Comparison of ENCODE assay signal across 21 cellular contexts in genomic region chr11:62507023-62507422, GRCh38. TPM values are rescaled to one million over a fixed set of nuclear protein-coding genes. Genes with fewer than 3 reads are reported as not detected.
DNase-seq lines count a peak whose midpoint lies in the region; ATAC-seq and TF ChIP-seq lines count a peak whose summit lies in the region.
"Had no signal": no experiment of that assay in that cellular context is flagged by ENCODE, and none has a peak within 500 bp of the region (broad histone marks: within the 10 kb centered on the region; RNA-seq: fewer than 3 reads in every experiment).

No MANE protein-coding gene starts in this region.

- no peaks in the 10 kb centered on the region for H3K9me3 ChIP-seq in osteoblast (ENCODE audit: low read depth, low read length)
- H3K9me3 ChIP-seq: pancreas had no signal

- no peak for ATAC-seq in stimulated activated memory B cell treated with anti-CD40 and anti-IgM and Interleukin-4, amounts not matched to agents 10 μg/mL and 1 μg/mL and 100 μg/mL, for 72 hours
- ATAC-seq in HG03432 (IDR thresholded peaks at IDR 0.05; ENCODE audit: unreplicated experiment) (no peak), GM19035 (IDR thresholded peaks at IDR 0.05; ENCODE audit: unreplicated experiment) (no peak), GM23338 (no peak)
- ATAC-seq: activated CD8-positive, alpha-beta memory T cell treated with anti-CD3 and anti-CD28 coated beads, Interleukin-2, amount 10 ng/mL, durations not matched to agents 7 days and 5 days; left lobe of liver; pancreas; stimulated activated naive CD8-positive, alpha-beta T cell treated with anti-CD3 and anti-CD28 coated beads, Interleukin-15, Interleukin-2, amounts not matched to agents 100 U/mL and 50 U/mL, for 24 hours had no signal

- H3K27me3 Mint-ChIP-seq in mesothelial cell of epicardium (ENCODE audit: low read depth): peaks cover 9% of the 10 kb centered on the region
- peaks cover 13% of the 10 kb centered on the region for H3K27me3 Mint-ChIP-seq in stimulated activated memory B cell treated with anti-CD40 and anti-IgM and Interleukin-4, amounts not matched to agents 10 μg/mL and 1 μg/mL and 100 μg/mL, for 72 hours
- peaks cover 25% of the 10 kb centered on the region for H3K27me3 Mint-ChIP-seq in GM23338 (ENCODE audit: insufficient read depth, low read depth, poor library complexity)
- H3K27me3 Mint-ChIP-seq: IgD-negative memory B cell had no signal

- H3K4me2 ChIP-seq in osteoblast (ENCODE audit: insufficient read depth, low read length): no peak overlapping the region
- no peak overlapping the region; the same call in 1 of the 2 replicates for H3K4me2 ChIP-seq in GM23338

- H3K4me3 Mint-ChIP-seq in mesothelial cell of epicardium: no peak overlapping the region
- no peak overlapping the region for H3K4me3 Mint-ChIP-seq in stimulated activated memory B cell treated with anti-CD40 and anti-IgM and Interleukin-4, amounts not matched to agents 10 μg/mL and 1 μg/mL and 100 μg/mL, for 72 hours
- no peak overlapping the region; the same call in 2 of the 3 replicates for H3K4me3 Mint-ChIP-seq in GM23338
- H3K4me3 Mint-ChIP-seq: activated CD8-positive, alpha-beta memory T cell treated with anti-CD3 and anti-CD28 coated beads, Interleukin-2, amount 10 ng/mL, durations not matched to agents 7 days and 5 days; CD4-positive, CD25-positive, alpha-beta regulatory T cell; IgD-negative memory B cell had no signal

- H3K9me2 ChIP-seq in GM23338 (ENCODE audit: insufficient read depth): no peaks in the 10 kb centered on the region

- H2AFZ ChIP-seq in osteoblast (ENCODE audit: low read length) (no peak overlapping the region), GM23338 (no peak overlapping the region)

- H3K27me3 ChIP-seq in osteoblast (ENCODE audit: insufficient read depth, low read length): no peaks in the 10 kb centered on the region
- H3K27me3 ChIP-seq in GM23338 (ENCODE audit: insufficient read depth): peaks cover 25% of the 10 kb centered on the region

- DNase-seq in RWPE1 (ENCODE audit: low spot score): no peak
- no peak for DNase-seq in mesothelial cell of epicardium (ENCODE audit: low spot score in 2 of 2, unreplicated experiment in 2 of 2)
- no peak for DNase-seq in osteoblast (ENCODE audit: insufficient read length, low spot score, missing footprints)
- no peak for DNase-seq in GM23338 (ENCODE audit: low spot score)
- DNase-seq: activated CD4-positive, alpha-beta T cell treated with anti-CD3 and anti-CD28 coated beads for 48 hours; activated CD8-positive, alpha-beta memory T cell treated with anti-CD3 and anti-CD28 coated beads, Interleukin-2, amount 10 ng/mL, durations not matched to agents 7 days and 5 days; CD4-positive, CD25-positive, alpha-beta regulatory T cell; effector memory CD4-positive, alpha-beta T cell; NCI-H1417 treated with DMSO at 0.1 percent for 48 hours; NCI-H510A treated with DMSO at 0.1 percent for 48 hours; pancreas; stimulated activated naive CD8-positive, alpha-beta T cell treated with anti-CD3 and anti-CD28 coated beads, Interleukin-15, Interleukin-2, amounts not matched to agents 100 U/mL and 50 U/mL, for 24 hours; SW 1271 had no signal

- no peaks in the 10 kb centered on the region for H3K79me2 ChIP-seq in osteoblast (ENCODE audit: insufficient read depth, low read length)
- H3K79me2 ChIP-seq in GM23338 (replicated peaks; ENCODE audit: insufficient read depth): no peaks in the 10 kb centered on the region

- H3K36me3 ChIP-seq in osteoblast (ENCODE audit: insufficient read depth, low read length) (no peaks in the 10 kb centered on the region), GM23338 (ENCODE audit: insufficient read depth) (no peaks in the 10 kb centered on the region)
- H3K36me3 ChIP-seq: pancreas had no signal

- H4K20me1 ChIP-seq in osteoblast (ENCODE audit: insufficient read depth, low read length) (no peaks in the 10 kb centered on the region), GM23338 (replicated peaks; ENCODE audit: insufficient read depth) (no peaks in the 10 kb centered on the region)

- peak overlapping the region; percentile 66 for H3K27ac Mint-ChIP-seq in mesothelial cell of epicardium
- H3K27ac Mint-ChIP-seq in stimulated activated memory B cell treated with anti-CD40 and anti-IgM and Interleukin-4, amounts not matched to agents 10 μg/mL and 1 μg/mL and 100 μg/mL, for 72 hours: peak overlapping the region; percentile 14
- H3K27ac Mint-ChIP-seq in GM23338: no peak overlapping the region
- H3K27ac Mint-ChIP-seq: activated CD8-positive, alpha-beta memory T cell treated with anti-CD3 and anti-CD28 coated beads, Interleukin-2, amount 10 ng/mL, durations not matched to agents 7 days and 5 days; activated naive CD4-positive, alpha-beta T cell treated with anti-CD3 and anti-CD28 coated beads, Interleukin-2, amount 50 U/mL, for 72 hours; CD4-positive, CD25-positive, alpha-beta regulatory T cell had no signal

- POLR2A ChIA-PET in RWPE1 (lab: Yijun Ruan, JAX; ENCODE audit: low non-redundant PET): no interaction called here

- H3F3A ChIP-seq in GM23338 (replicated peaks; ENCODE audit: low read depth): no peaks in the 10 kb centered on the region; the same call in 1 of the 2 replicates

- CTCF ChIA-PET in RWPE1 (lab: Yijun Ruan, JAX): interaction anchor here (1.9 kb wide), 1 partner anchor 35 kb away, joined by 7 read pairs; no protein-coding TSS in a partner anchor

- peaks cover 42% of the 10 kb centered on the region for H3K4me1 Mint-ChIP-seq in mesothelial cell of epicardium
- peaks cover 10% of the 10 kb centered on the region for H3K4me1 Mint-ChIP-seq in stimulated activated memory B cell treated with anti-CD40 and anti-IgM and Interleukin-4, amounts not matched to agents 10 μg/mL and 1 μg/mL and 100 μg/mL, for 72 hours
- peaks cover 44% of the 10 kb centered on the region for H3K4me1 Mint-ChIP-seq in GM23338

- peaks cover 3% of the 10 kb centered on the region for H3K36me3 Mint-ChIP-seq in mesothelial cell of epicardium
- no peaks in the 10 kb centered on the region for H3K36me3 Mint-ChIP-seq in stimulated activated memory B cell treated with anti-CD40 and anti-IgM and Interleukin-4, amounts not matched to agents 10 μg/mL and 1 μg/mL and 100 μg/mL, for 72 hours
- no peaks in the 10 kb centered on the region for H3K36me3 Mint-ChIP-seq in GM23338 (ENCODE audit: low read depth)
- H3K36me3 Mint-ChIP-seq: activated CD8-positive, alpha-beta memory T cell treated with anti-CD3 and anti-CD28 coated beads, Interleukin-2, amount 10 ng/mL, durations not matched to agents 7 days and 5 days; activated naive CD4-positive, alpha-beta T cell treated with anti-CD3 and anti-CD28 coated beads, Interleukin-2, amount 50 U/mL, for 72 hours; CD4-positive, CD25-positive, alpha-beta regulatory T cell had no signal

- no peak overlapping the region for H3K4me3 ChIP-seq in osteoblast (ENCODE audit: insufficient read depth, low read length)
- no peak overlapping the region for H3K4me3 ChIP-seq in GM23338
- H3K4me3 ChIP-seq: skin epidermis had no signal

- H3K27ac ChIP-seq in 22Rv1 (peak overlapping the region; percentile 99), RWPE1 (peak overlapping the region; percentile 19; the same call in 1 of the 2 replicates), osteoblast (ENCODE audit: low read depth, low read length) (no peak overlapping the region), GM23338 (ENCODE audit: low read depth) (no peak overlapping the region)

- TF ChIP-seq CTCF in 22Rv1 (IDR thresholded peaks at IDR 0.05) (no peak), RWPE1 (conservative IDR thresholded peaks at IDR 0.05; ENCODE audit: low read depth) (no peak), mesothelial cell of epicardium (IDR thresholded peaks at IDR 0.05; ENCODE audit: unreplicated experiment) (no peak), osteoblast (IDR thresholded peaks at IDR 0.05; ENCODE audit: extremely low read depth, low read depth, low read length) (no peak), GM23338 (conservative IDR thresholded peaks at IDR 0.05; ENCODE audit: low read depth in 2 of 2) (no peak)

- H3K9me3 Mint-ChIP-seq in mesothelial cell of epicardium: no peaks in the 10 kb centered on the region
- no peaks in the 10 kb centered on the region for H3K9me3 Mint-ChIP-seq in stimulated activated memory B cell treated with anti-CD40 and anti-IgM and Interleukin-4, amounts not matched to agents 10 μg/mL and 1 μg/mL and 100 μg/mL, for 72 hours
- H3K9me3 Mint-ChIP-seq in GM23338: no peaks in the 10 kb centered on the region
- H3K9me3 Mint-ChIP-seq: activated naive CD4-positive, alpha-beta T cell treated with anti-CD3 and anti-CD28 coated beads, Interleukin-2, amount 50 U/mL, for 72 hours; CD4-positive, CD25-positive, alpha-beta regulatory T cell; IgD-negative memory B cell had no signal

- H3K4me1 ChIP-seq in osteoblast (ENCODE audit: insufficient read depth, low read length): peaks cover 26% of the 10 kb centered on the region
- H3K4me1 ChIP-seq in GM23338 (ENCODE audit: insufficient read depth): peaks cover 19% of the 10 kb centered on the region

TF ChIP-seq in GM23338, 12 proteins besides CTCF, POLR2A, EP300 and RAD21 (continues in another document):
- TF ChIP-seq REST (IDR thresholded peaks at IDR 0.05; ENCODE audit: unreplicated experiment) (no peak), CREB1 (CRISPR knock-in tag; IDR thresholded peaks at IDR 0.05; ENCODE audit: low read depth) (no peak)

RNA-seq across cellular contexts. Expression of gene AHNAK, which starts 39.6 kb away (rescaled TPM):
- total RNA-seq in mesothelial cell of epicardium (456 to 481 TPM (median 480 TPM) in 3 replicates), osteoblast (646 and 720 TPM in 2 replicates)
- total RNA-seq in GM23338 (2014; rRNA removed; shearing (Covaris generic)): 1.7 and 2.1 TPM in 2 replicates
- 0.91 and 1.1 TPM in 2 replicates for polyA plus RNA-seq in GM23338 (2016; fragmentation: Nextera tagmentation; extraction: Ambion mirVana)

Comparison
In these comparisons a context has a peak if more than half of its experiments do, and no peak if none do; other contexts are left out.
1. H3K27ac ChIP-seq: peak in 22Rv1 (single experiment) and RWPE1 (single experiment); none in osteoblast (single experiment) and GM23338 (single experiment).
2. RNA of gene AHNAK, which starts 39.6 kb away (total RNA-seq): 646 to 720 TPM in osteoblast and 456 to 481 TPM in mesothelial cell of epicardium; 1.7 to 2.1 TPM in GM23338; every median in the first group is over 100 times any median in the second.